In genomic region chr16:55575621-55576020, GRCh38 we compare ENCODE assay signal across 26 cellular contexts. TPM values are rescaled to one million over a fixed set of nuclear protein-coding genes. Genes with fewer than 3 reads are reported as not detected.
DNase-seq lines count a peak whose midpoint lies in the region; ATAC-seq, FAIRE-seq and TF ChIP-seq lines count a peak whose summit lies in the region.
"Had no signal": no experiment of that assay in that cellular context is flagged by ENCODE, and none has a peak within 500 bp of the region (broad histone marks: within the 10 kb centered on the region; RNA-seq: fewer than 3 reads in every experiment).

No MANE protein-coding gene starts in this region.

- no peak overlapping the region for H3K56ac ChIP-seq in H9 (ENCODE audit: insufficient read length, low read depth, low read length)

- H3K27me3 ChIP-seq in heart left ventricle, result no peaks in the 10 kb centered on the region
- H3K27me3 ChIP-seq in neutrophil, result no peaks in the 10 kb centered on the region
- H3K27me3 ChIP-seq in H9 (ENCODE audit: insufficient read depth, low read length), result no peaks in the 10 kb centered on the region
- H3K27me3 ChIP-seq: BE2C had no signal

- no peak overlapping the region for H4K91ac ChIP-seq in H9 (ENCODE audit: insufficient read length, low read depth, low read length)

- WGBS in heart left ventricle, 4 donors, result 79 to 90% (median 84%) methylated on average over 1 of the region's 1 CpG
- whole genome bisulfite sequencing in A549 (ENCODE audit: missing lambda C conversion rate), result 46% methylated on average over 1 of the region's 1 CpG
- no CpG with 5 or more reads among the region's 1 CpG for WGBS in H9 (ENCODE audit: extremely low coverage, insufficient read length, low lambda C conversion rate)

- intact Hi-C loops in Right ventricle myocardium superior (cut with DNase I), result no loop called here
- intact Hi-C loops in heart left ventricle (cut with DNase I), result loop anchor here in 1 of 10 donors (10.0 kb wide), 1 partner anchor 89 kb away; no protein-coding TSS in a partner anchor

- no peak overlapping the region for H3K4me3 Mint-ChIP-seq in H9
- H3K4me3 Mint-ChIP-seq: CD4-positive, alpha-beta memory T cell had no signal

- H4K20me1 ChIP-seq in H9 (ENCODE audit: control insufficient read depth, insufficient read depth, insufficient read length), result no peaks in the 10 kb centered on the region

- TF ChIP-seq POLR2A in heart left ventricle (IDR thresholded peaks at IDR 0.05) (no peak), A549 (IDR thresholded peaks at IDR 0.05; ENCODE audit: low read length) (no peak)

- no peak for TF ChIP-seq RAD21 in A549 (conservative IDR thresholded peaks at IDR 0.05 in 1 of 2, IDR thresholded peaks at IDR 0.05 in 1 of 2)

- no peak overlapping the region for H3K23ac ChIP-seq in H9 (ENCODE audit: insufficient read length, low read depth, low read length)

- H2AFZ ChIP-seq in H9 (ENCODE audit: low read length), result no peak overlapping the region

- H3K36me3 ChIP-seq in heart left ventricle (peaks cover 0 to 35% (median 14%) of the 10 kb centered on the region in 9 donors), neutrophil (peaks cover 38% of the 10 kb centered on the region)

- no peaks in the 10 kb centered on the region for H3K79me1 ChIP-seq in H9 (ENCODE audit: insufficient read depth, low read depth, low read length, poor library complexity, severe bottlenecking)

- no peaks in the 10 kb centered on the region for H3K27me3 Mint-ChIP-seq in H9 (ENCODE audit: low read depth)

- no peak overlapping the region for H3K14ac ChIP-seq in H9 (ENCODE audit: insufficient read depth, low read length)

- TF ChIP-seq CTCF in heart left ventricle (IDR thresholded peaks at IDR 0.05), result no peak
- TF ChIP-seq CTCF in A549 (IDR thresholded peaks at IDR 0.05), result no peak
- no peak for TF ChIP-seq CTCF in fibroblast of villous mesenchyme (IDR thresholded peaks at IDR 0.05; ENCODE audit: insufficient read depth, low read depth, low read length)
- no peak for TF ChIP-seq CTCF in neutrophil (IDR thresholded peaks at IDR 0.05)
- TF ChIP-seq CTCF in H9 (conservative IDR thresholded peaks at IDR 0.05), result no peak

- H3K27ac ChIP-seq in heart left ventricle, result no peak overlapping the region
- H3K27ac ChIP-seq in A549, result no peak overlapping the region
- H3K27ac ChIP-seq in neutrophil, result peak overlapping the region; percentile 76
- H3K27ac ChIP-seq in H9 (ENCODE audit: insufficient read length, low read depth, low read length), result no peak overlapping the region
- H3K27ac ChIP-seq: 22Rv1 had no signal

- H3K18ac ChIP-seq in H9 (ENCODE audit: insufficient read length, low read depth, low read length), result no peak overlapping the region

- no peaks in the 10 kb centered on the region for H3K4me1 Mint-ChIP-seq in H9
- H3K4me1 Mint-ChIP-seq: CD4-positive, alpha-beta memory T cell had no signal

- no peak for DNase-seq in Right ventricle myocardium superior
- no peak for DNase-seq in heart left ventricle
- DNase-seq in A549 (ENCODE audit: low read depth in 1 of 2, low spot score in 1 of 2), result no peak
- peak; percentile 64 for DNase-seq in fibroblast of villous mesenchyme (ENCODE audit: low read depth)
- DNase-seq in mucosa of gallbladder (ENCODE audit: low spot score), result no peak
- no peak for DNase-seq in H9
- no peak for DNase-seq in NCI-H526 (lab: John Stamatoyannopoulos, UW)
- DNase-seq: ACHN; BE2C; C1 segment of cervical spinal cord; Calu3; CD4-positive, alpha-beta memory T cell; COR-L47; DMS53; DMS79 treated with DMSO at 0.1 percent for 48 hours; GF-D8; H7 had no signal

- H3K9me3 Mint-ChIP-seq in H9, result no peaks in the 10 kb centered on the region
- H3K9me3 Mint-ChIP-seq: CD4-positive, alpha-beta memory T cell had no signal

- H2BK120ac ChIP-seq in H9 (ENCODE audit: low read depth, low read length, poor library complexity, severe bottlenecking), result no peak overlapping the region

- no peak for TF ChIP-seq EP300 in A549 (IDR thresholded peaks at IDR 0.05)

- no peak overlapping the region for H2AK5ac ChIP-seq in H9 (ENCODE audit: insufficient read length, low read length)

- H3K79me2 ChIP-seq in H9 (ENCODE audit: insufficient read depth, low read length), result no peaks in the 10 kb centered on the region

- H3K4me2 ChIP-seq in A549 (no peak overlapping the region), H9 (ENCODE audit: insufficient read depth, insufficient read length, low read length) (no peak overlapping the region)

- H3K4me1 ChIP-seq in heart left ventricle (peaks cover 0 to 37% (median 0%) of the 10 kb centered on the region in 12 donors), A549 (no peaks in the 10 kb centered on the region), neutrophil (ENCODE audit: control insufficient read depth in 1 of 2, insufficient read depth in 1 of 2, low read depth in 1 of 2, low read length in 1 of 2) (peaks cover 39 to 43% of the 10 kb centered on the region in 2 experiments), H9 (ENCODE audit: insufficient read depth, low read length) (no peaks in the 10 kb centered on the region)
- H3K4me1 ChIP-seq: BE2C had no signal

- H4K5ac ChIP-seq in H9 (ENCODE audit: insufficient read length, low read depth, low read length), result no peak overlapping the region

- no peak overlapping the region for H3K4ac ChIP-seq in H9 (ENCODE audit: low read depth, low read length)

- H3K23me2 ChIP-seq in H9 (ENCODE audit: insufficient read length, low read depth, low read length, poor library complexity, severe bottlenecking), result no peaks in the 10 kb centered on the region

- no peak overlapping the region for H2BK12ac ChIP-seq in H9 (ENCODE audit: insufficient read length, low read depth, low read length)

- FAIRE-seq in A549 (lab: Jason Lieb, UNC), result peak; percentile 46
- FAIRE-seq: A204.1, GM12891, GM18507, H1 had no signal

- CTCF ChIA-PET in A549 (lab: Yijun Ruan, JAX), result interaction anchor here (5.1 kb wide), 1 partner anchor 111 kb away, joined by 24 read pairs; no protein-coding TSS in a partner anchor

- H3K27ac Mint-ChIP-seq in H9, result no peak overlapping the region
- H3K27ac Mint-ChIP-seq: CD4-positive, alpha-beta memory T cell had no signal

- no peak overlapping the region for H2BK20ac ChIP-seq in H9 (ENCODE audit: low read depth, low read length, poor library complexity, severe bottlenecking)

- H3K4me3 ChIP-seq in heart left ventricle (no peak overlapping the region), A549 (no peak overlapping the region), fibroblast of villous mesenchyme (ENCODE audit: low read depth, low read length) (no peak overlapping the region), neutrophil (ENCODE audit: low read depth in 1 of 2, low read length in 1 of 2) (no peak overlapping the region)

- peaks cover 0 to 2% (median 0%) of the 10 kb centered on the region in 3 experiments; a peak in 1 of 7 replicates for H3K36me3 Mint-ChIP-seq in H9 (ENCODE audit: insufficient read depth in 1 of 3, low read depth in 3 of 3)
- H3K36me3 Mint-ChIP-seq: CD4-positive, alpha-beta memory T cell had no signal

- no peak overlapping the region for H2BK15ac ChIP-seq in H9 (ENCODE audit: low read depth, low read length)

- no peak overlapping the region for H2BK5ac ChIP-seq in H9 (ENCODE audit: insufficient read length, low read length)

- no peak overlapping the region for H3K9ac ChIP-seq in H9 (ENCODE audit: extremely low read depth, insufficient read length, low read length)

- H4K8ac ChIP-seq in H9 (replicated peaks; ENCODE audit: insufficient read length, low read depth, low read length), result no peak overlapping the region

- H3K9me3 ChIP-seq in heart left ventricle (no peaks in the 10 kb centered on the region), A549 (no peaks in the 10 kb centered on the region), neutrophil (no peaks in the 10 kb centered on the region), H9 (ENCODE audit: control insufficient read depth, low read depth, low read length) (no peaks in the 10 kb centered on the region)
- H3K9me3 ChIP-seq: BE2C had no signal

- ATAC-seq in Right ventricle myocardium superior (ENCODE audit: poor library complexity), result peak; percentile 21
- ATAC-seq in heart left ventricle, result no peak
- ATAC-seq in A549, result no peak
- ATAC-seq: HCT116 had no signal

- no peak overlapping the region for H3T11ph ChIP-seq in H9 (ENCODE audit: low read length)

- POLR2A ChIA-PET in A549 (lab: Yijun Ruan, JAX), result no interaction called here

TF ChIP-seq in A549, 52 proteins besides CTCF, POLR2A, EP300 and RAD21 (continues in another document):
- no peak for TF ChIP-seq CHD4 (IDR thresholded peaks at IDR 0.05; ENCODE audit: borderline replicate concordance)
- TF ChIP-seq ZC3H11A (IDR thresholded peaks at IDR 0.05), result no peak
- TF ChIP-seq ZFP36 (IDR thresholded peaks at IDR 0.05; ENCODE audit: borderline replicate concordance, partially characterized antibody), result no peak
- TF ChIP-seq SMC3 (IDR thresholded peaks at IDR 0.05), result no peak

RNA-seq across cellular contexts. Expression of gene CAPNS2, which starts 9.1 kb away (rescaled TPM):
- total RNA-seq in Right ventricle myocardium superior, result not detected
- total RNA-seq in heart left ventricle, result under 1 TPM in 1 of 9 donors, not detected in 8; 0.72 TPM
- not detected for polyA plus RNA-seq in heart left ventricle
- polyA plus RNA-seq in A549 (2011; rRNA removed), result not detected in 2 replicates
- not detected in 2 replicates for polyA plus RNA-seq in A549 (2012; cell fraction: cytosol; rRNA removed)
- 0.10 and 0.13 TPM in 2 replicates for polyA plus RNA-seq in A549 (2012; cell fraction: nucleus; rRNA removed)
- polyA plus RNA-seq in A549 (2017; fragmentation: RNase III; extraction: RNeasy Plus Mini Kit Qiagen cat#74134 plus additional on column Dnase treatment), result not detected in 3 replicates
- polyA minus RNA-seq in A549 (2011; rRNA and poly(A)+ RNA removed), result 0.34 and 0.79 TPM in 2 replicates
- 1.3 and 2.6 TPM in 2 replicates for total RNA-seq in fibroblast of villous mesenchyme
- 0.55 TPM for total RNA-seq in mucosa of gallbladder
- 0.29 TPM in 1 of 2 replicates, not detected in the other for total RNA-seq in H9 (2021)
- total RNA-seq: Calu3; CD4-positive, alpha-beta memory T cell; Daoy; G401; H1 had no signal
- polyA plus RNA-seq: CD4-positive, alpha-beta memory T cell; H1 had no signal
